In genomic region chr4:173469622-173470021, GRCh38 we compare ENCODE assay signal across 20 cellular contexts.
"Had no signal": no experiment of that assay in that cellular context is flagged by ENCODE, and none has a peak within 500 bp of the region (broad histone marks: within the 10 kb centered on the region; RNA-seq: fewer than 3 reads in every experiment).

No MANE protein-coding gene starts in this region.

- DNase-seq: Karpas-422, KG1, MG63, NCI-H1092, NCI-H1105 treated with DMSO at 0.1 percent for 48 hours, NCI-H1417 treated with DMSO at 0.1 percent for 48 hours, NCI-H146, NCI-H1694 treated with DMSO at 0.1 percent for 48 hours, NCI-H1930, NCI-H2081 treated with DMSO at 0.1 percent for 48 hours, NCI-H2171, NCI-H226, NCI-H446, NCI-H510A, NCI-H524 treated with DMSO at 0.1 percent for 48 hours, NCI-H69, NCI-H774, RPMI8226, SHP77, SK-N-SH had no signal

- H3K9ac ChIP-seq: SK-N-SH had no signal

- H3K4me2 ChIP-seq: SK-N-SH had no signal

- H3K27me3 ChIP-seq: MG63 had no signal

- H3K4me3 ChIP-seq: MG63 had no signal

- H3K9me3 ChIP-seq: MG63, SK-N-SH had no signal

- H3K36me3 ChIP-seq: MG63 had no signal
